ENCODE assay signal across 7 cellular contexts in the genomic region with DNA sequence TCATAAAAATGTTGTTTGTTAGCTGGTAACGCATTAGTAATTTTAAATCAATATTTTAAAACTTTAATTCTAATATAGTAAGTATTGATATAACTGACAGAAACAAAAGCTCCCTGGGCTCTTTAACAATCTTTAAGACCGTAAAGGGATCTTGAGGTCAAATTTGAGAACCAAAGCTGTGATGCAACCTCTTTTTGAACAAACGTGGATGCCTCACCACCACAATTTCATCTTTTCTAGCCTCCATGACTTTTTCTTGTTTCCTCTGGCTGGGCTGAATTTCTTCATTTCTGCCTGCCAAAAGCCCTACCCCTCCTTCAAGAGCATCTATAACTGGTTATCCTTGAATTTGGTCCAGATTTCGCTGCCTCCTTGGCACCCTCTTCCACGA. TPM values are rescaled to one million over a fixed set of nuclear protein-coding genes. Genes with fewer than 3 reads are reported as not detected.
DNase-seq lines count a peak whose midpoint lies in the region; ATAC-seq and TF ChIP-seq lines count a peak whose summit lies in the region.

No MANE protein-coding gene starts in this region.

- H4K20me1 ChIP-seq in IMR-90 (ENCODE audit: insufficient read depth, low read length), result no peaks in the 10 kb centered on the region

- intact Hi-C loops in IMR-90 (cut with micrococcal nuclease), result no loop called here
- intact Hi-C loops in activated CD8-positive, alpha-beta T cell treated with anti-CD3 and anti-CD28 coated beads for 36 hours (cut with micrococcal nuclease), result no loop called here

- H4K91ac ChIP-seq in IMR-90 (ENCODE audit: insufficient read depth, low read depth, low read length), result peak overlapping the region; percentile 77

- TF ChIP-seq RAD21 in IMR-90 (IDR thresholded peaks at IDR 0.05; ENCODE audit: low read length), result no peak

- peak overlapping the region; percentile 80 for H3K4ac ChIP-seq in IMR-90 (ENCODE audit: low read depth, low read length)

- H3K14ac ChIP-seq in IMR-90 (replicated peaks; ENCODE audit: low read depth, low read length), result peak overlapping the region; percentile 64

- no peak for DNase-seq in IMR-90
- DNase-seq in activated CD8-positive, alpha-beta T cell treated with anti-CD3 and anti-CD28 coated beads for 36 hours, result no peak
- no peak for DNase-seq in NCI-H2196 treated with DMSO at 0.1 percent for 48 hours (lab: John Stamatoyannopoulos, UW; ENCODE audit: unreplicated experiment)
- DNase-seq in NCI-H1092 treated with DMSO at 0.1 percent for 48 hours (lab: John Stamatoyannopoulos, UW), result no peak

- CTCF ChIA-PET in IMR-90 (lab: Yijun Ruan, JAX), result interaction anchor here (0.6 kb wide), 1 partner anchor 13 kb away, joined by 8 read pairs; no protein-coding TSS in a partner anchor
- CTCF ChIA-PET in activated CD8-positive, alpha-beta T cell treated with anti-CD3 and anti-CD28 coated beads for 36 hours (lab: Charles Lee), result no interaction called here

- H3K27me3 Mint-ChIP-seq in activated CD8-positive, alpha-beta T cell treated with anti-CD3 and anti-CD28 coated beads for 36 hours, result no peaks in the 10 kb centered on the region

- no TSS peak for BruUV-seq in IMR-90 (replicated peaks; lab: Mats Ljungman, UMichigan)

- H3K27ac ChIP-seq in IMR-90 (ENCODE audit: insufficient read depth, low read length) (peak overlapping the region; percentile 24), stomach smooth muscle (ENCODE audit: low read length) (peak overlapping the region; percentile 76)

- no peak for ATAC-seq in IMR-90 (ENCODE audit: low read depth)
- no peak for ATAC-seq in activated CD8-positive, alpha-beta T cell treated with anti-CD3 and anti-CD28 coated beads for 36 hours
- ATAC-seq in GM21825 (IDR thresholded peaks at IDR 0.05; ENCODE audit: unreplicated experiment), result no peak

- peak overlapping the region; percentile 82 for H3K23ac ChIP-seq in IMR-90 (ENCODE audit: low read depth, low read length)

- peak overlapping the region; percentile 17; the same call in 1 of the 2 replicates for H3K9ac ChIP-seq in IMR-90 (ENCODE audit: low read depth, low read length)
- H3K9ac ChIP-seq in stomach smooth muscle (ENCODE audit: low read length in 2 of 2), result peak overlapping the region; percentile 66 to 72

- no peak for TF ChIP-seq POLR2A in IMR-90 (IDR thresholded peaks at IDR 0.05; ENCODE audit: low read depth, low read length)

- H3K4me1 ChIP-seq in IMR-90 (ENCODE audit: control insufficient read depth, insufficient read depth, low read length), result peaks cover 2% of the 10 kb centered on the region
- H3K4me1 ChIP-seq in stomach smooth muscle (ENCODE audit: control insufficient read depth, insufficient read depth, low read length), result peaks cover 9% of the 10 kb centered on the region

- peaks cover 2% of the 10 kb centered on the region for H3K9me3 Mint-ChIP-seq in activated CD8-positive, alpha-beta T cell treated with anti-CD3 and anti-CD28 coated beads for 36 hours

- peak overlapping the region; percentile 3 for H2BK5ac ChIP-seq in IMR-90 (ENCODE audit: low read depth, low read length, poor library complexity, severe bottlenecking)

- H4K8ac ChIP-seq in IMR-90 (ENCODE audit: low read depth in 2 of 2, low read length in 2 of 2), result peak overlapping the region; percentile 74 to 93

- H3K79me1 ChIP-seq in IMR-90 (ENCODE audit: low read depth in 1 of 2, low read length in 2 of 2), result peaks cover 17 to 29% of the 10 kb centered on the region in 2 experiments; a peak in 3 of 4 replicates

- 0 out of 2 replicates have a peak, but pooled peaks cover 4% of the 10 kb centered on the region for H3K9me1 ChIP-seq in IMR-90 (ENCODE audit: insufficient read depth, low read length)

- H3K27me3 ChIP-seq in IMR-90 (ENCODE audit: control insufficient read depth, insufficient read depth, low read length) (no peaks in the 10 kb centered on the region), stomach smooth muscle (ENCODE audit: control insufficient read depth in 1 of 2, insufficient read depth in 2 of 2, low read length in 2 of 2) (no peaks in the 10 kb centered on the region)

- H3K36me3 ChIP-seq in IMR-90 (ENCODE audit: control insufficient read depth, insufficient read depth, low read length), result no peaks in the 10 kb centered on the region
- H3K36me3 ChIP-seq in stomach smooth muscle (ENCODE audit: control insufficient read depth in 2 of 2, insufficient read depth in 2 of 2, low read length in 2 of 2), result peaks cover 0 to 2% of the 10 kb centered on the region in 2 donors

- H3K4me1 Mint-ChIP-seq in activated CD8-positive, alpha-beta T cell treated with anti-CD3 and anti-CD28 coated beads for 36 hours (ENCODE audit: low read depth), result peaks cover 55% of the 10 kb centered on the region

- peak overlapping the region; percentile 89 for H3K27ac Mint-ChIP-seq in activated CD8-positive, alpha-beta T cell treated with anti-CD3 and anti-CD28 coated beads for 36 hours

- peak overlapping the region; percentile 79 for H3K4me3 Mint-ChIP-seq in activated CD8-positive, alpha-beta T cell treated with anti-CD3 and anti-CD28 coated beads for 36 hours

- 31% methylated on average over 3 of the region's 5 CpGs; no CpG with 5 or more reads in 1 of the 2 experiments for WGBS in IMR-90 (ENCODE audit: extremely low coverage in 2 of 2, insufficient read length in 1 of 2), 2 experiments

- H3K36me3 Mint-ChIP-seq in activated CD8-positive, alpha-beta T cell treated with anti-CD3 and anti-CD28 coated beads for 36 hours (ENCODE audit: low read depth), result peaks cover 51% of the 10 kb centered on the region

- no peak for TF ChIP-seq CTCF in IMR-90 (conservative IDR thresholded peaks at IDR 0.05; ENCODE audit: low read depth, low read length)
- no peak for TF ChIP-seq CTCF in activated CD8-positive, alpha-beta T cell treated with anti-CD3 and anti-CD28 coated beads for 36 hours (IDR thresholded peaks at IDR 0.05)

- in situ Hi-C loops in IMR-90 (cut with MboI; ENCODE audit: low sequenced_read_pairs), result no loop called here

- H3K9me3 ChIP-seq in IMR-90 (ENCODE audit: control insufficient read depth, insufficient read depth, low read length) (peaks cover 3% of the 10 kb centered on the region; the same call in 1 of the 2 replicates), iPS-18c (ENCODE audit: control insufficient read depth, insufficient read depth, low read length) (peaks cover 2% of the 10 kb centered on the region), stomach smooth muscle (ENCODE audit: control insufficient read depth in 2 of 2, low read length in 2 of 2) (peaks cover 0 to 4% of the 10 kb centered on the region in 2 donors)

- peak overlapping the region; percentile 54; the same call in 1 of the 2 replicates for H3K56ac ChIP-seq in IMR-90 (ENCODE audit: extremely low read depth, insufficient read depth, low read length)

- dilution Hi-C loops in IMR-90 (cut with HindIII; ENCODE audit: low sequenced_read_pairs, unreplicated experiment), result no loop called here

- POLR2A ChIA-PET in IMR-90 (lab: Charles Lee; ENCODE audit: unreplicated experiment), result no interaction called here
- POLR2A ChIA-PET in activated CD8-positive, alpha-beta T cell treated with anti-CD3 and anti-CD28 coated beads for 36 hours (lab: Charles Lee), result interaction anchor here (0.9 kb wide), 1 partner anchor 17 kb away, joined by 3 read pairs; no protein-coding TSS in a partner anchor

- H3K4me3 ChIP-seq in IMR-90 (ENCODE audit: insufficient read depth, low read depth, low read length) (peak overlapping the region; percentile 99), iPS-18c (ENCODE audit: insufficient read depth, low read depth, low read length) (peak overlapping the region; percentile 49), stomach smooth muscle (ENCODE audit: low read length in 2 of 2) (peak overlapping the region; percentile 80 to 82)

- peak overlapping the region; percentile 94 for H2AK9ac ChIP-seq in IMR-90 (replicated peaks; ENCODE audit: low read depth, low read length, poor library complexity)

- peak overlapping the region; percentile 47 for H2BK120ac ChIP-seq in IMR-90 (ENCODE audit: low read depth, low read length)

- peak overlapping the region; percentile 62 for H2BK20ac ChIP-seq in IMR-90 (ENCODE audit: low read depth, low read length)

- H3K18ac ChIP-seq in IMR-90 (ENCODE audit: low read depth, low read length), result peak overlapping the region; percentile 6; the same call in 1 of the 2 replicates

- peak overlapping the region; percentile 75 for H4K5ac ChIP-seq in IMR-90 (ENCODE audit: low read depth, low read length)

- H2BK15ac ChIP-seq in IMR-90 (ENCODE audit: low read depth, low read length), result peak overlapping the region; percentile 20; the same call in 1 of the 3 replicates

- peak overlapping the region; percentile 69 for H3K4me2 ChIP-seq in IMR-90 (ENCODE audit: low read depth, low read length)

- peak overlapping the region; percentile 100 for H2AFZ ChIP-seq in IMR-90 (replicated peaks; ENCODE audit: low read length, poor library complexity)

- peak overlapping the region; percentile 89 for H2AK5ac ChIP-seq in IMR-90 (ENCODE audit: low read depth, low read length)

TF ChIP-seq in IMR-90, 13 proteins besides CTCF, POLR2A, EP300 and RAD21:
- TF ChIP-seq MXI1 (IDR thresholded peaks at IDR 0.05; ENCODE audit: borderline replicate concordance, low read depth, low read length), result no peak
- TF ChIP-seq CHD1 (IDR thresholded peaks at IDR 0.05; ENCODE audit: low read depth, low read length), result no peak
- TF ChIP-seq CEBPB (IDR thresholded peaks at IDR 0.05; ENCODE audit: low read depth, low read length), result 0 out of 2 replicates have a peak, but pooled peaks have one; percentile 46
- no peak for TF ChIP-seq FOS (IDR thresholded peaks at IDR 0.05; ENCODE audit: low read depth, low read length)
TF ChIP-seq in IMR-90: peak in this region for 1.

RNA-seq across cellular contexts. Expression of gene POLE4, which starts 0.6 kb away (rescaled TPM):
- total RNA-seq in IMR-90 (2012; rRNA removed), result 9.0 and 16.7 TPM in 2 replicates
- 23.9 and 31.2 TPM in 2 replicates for polyA plus RNA-seq in IMR-90 (2012; rRNA removed)
- polyA plus RNA-seq in IMR-90 (2012; cell fraction: cytosol; rRNA removed), result 30.6 and 56.2 TPM in 2 replicates
- polyA plus RNA-seq in IMR-90 (2012; cell fraction: nucleus; rRNA removed; ENCODE audit: low replicate concordance), result 8.1 and 15.7 TPM in 2 replicates
- 10 to 100 TPM; 48.4 to 48.9 TPM for total RNA-seq in activated CD8-positive, alpha-beta T cell treated with anti-CD3 and anti-CD28 coated beads for 36 hours

Comparison
In these comparisons a context has a peak if more than half of its experiments do, and no peak if none do; other contexts are left out.
1. H3K4me3 ChIP-seq: peak in every context shown above with its lines; median percentile 99 in IMR-90; 81 in stomach smooth muscle; 49 in iPS-18c.